26 cellular contexts compared by ENCODE assay signal in the genomic region with DNA sequence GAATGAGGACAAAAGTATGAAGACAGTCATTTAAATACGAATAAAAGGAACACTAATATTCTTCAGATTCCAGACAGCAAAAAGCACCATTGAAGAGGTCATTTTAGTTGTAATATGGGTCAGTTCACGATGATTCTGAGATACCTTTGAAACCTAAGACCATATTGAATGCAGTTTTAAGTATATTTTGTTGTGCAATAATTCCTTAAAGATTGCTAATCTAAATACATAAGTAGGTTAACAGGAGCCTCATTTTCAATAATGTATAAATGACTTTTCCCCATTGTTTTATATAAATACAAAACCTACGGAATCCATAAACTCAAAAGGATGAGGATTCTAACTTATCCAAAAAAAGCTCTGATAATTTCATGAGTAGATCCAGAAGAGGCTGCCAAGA. TPM values are rescaled to one million over a fixed set of nuclear protein-coding genes. Genes with fewer than 3 reads are reported as not detected.
DNase-seq lines count a peak whose midpoint lies in the region; ATAC-seq, FAIRE-seq and TF ChIP-seq lines count a peak whose summit lies in the region.
"Had no signal": no experiment of that assay in that cellular context is flagged by ENCODE, and none has a peak within 500 bp of the region (broad histone marks: within the 10 kb centered on the region; RNA-seq: fewer than 3 reads in every experiment).

No MANE protein-coding gene starts in this region.

- peaks cover 8% of the 10 kb centered on the region for H3K36me3 ChIP-seq in PC-9 (ENCODE audit: low read depth)
- peaks cover 2% of the 10 kb centered on the region in 2 experiments for H3K36me3 ChIP-seq in endothelial cell of umbilical vein (ENCODE audit: control insufficient read depth in 2 of 2, extremely low read depth in 1 of 2, insufficient read depth in 2 of 2, low read length in 2 of 2)

- dilution Hi-C loops in endothelial cell of umbilical vein (cut with MboI; ENCODE audit: extremely low pct_ligation_motif_present, low sequenced_read_pairs): no loop called here

- H3F3A ChIP-seq in PC-9 (ENCODE audit: insufficient read depth, low read depth): peaks cover under 1% of the 10 kb centered on the region; the same call in 1 of the 2 replicates

- TF ChIP-seq CTCF in PC-9 (conservative IDR thresholded peaks at IDR 0.05) (no peak), endothelial cell of umbilical vein (IDR thresholded peaks at IDR 0.05; ENCODE audit: extremely low read depth in 1 of 2, insufficient read depth in 1 of 2, low read depth in 1 of 2, low read length in 2 of 2) (no peak)

- H3K27me3 ChIP-seq in PC-9 (ENCODE audit: insufficient read depth, low read depth) (no peaks in the 10 kb centered on the region), endothelial cell of umbilical vein (ENCODE audit: control insufficient read depth in 2 of 2, insufficient read depth in 2 of 2, low read length in 2 of 2) (no peaks in the 10 kb centered on the region)
- H3K27me3 ChIP-seq: ascending aorta, pancreas had no signal

- no peaks in the 10 kb centered on the region for H3K9me3 ChIP-seq in PC-9 (ENCODE audit: insufficient read depth, low read depth)
- no peaks in the 10 kb centered on the region for H3K9me3 ChIP-seq in endothelial cell of umbilical vein (replicated peaks; ENCODE audit: control insufficient read depth, insufficient read depth, low read length)
- H3K9me3 ChIP-seq: ascending aorta, mucosa of descending colon, pancreas, thoracic aorta had no signal

- no peak overlapping the region for H3K4me3 Mint-ChIP-seq in activated naive CD8-positive, alpha-beta T cell
- H3K4me3 Mint-ChIP-seq in activated naive CD8-positive, alpha-beta T cell treated with anti-CD3 and anti-CD28 coated beads for 36 hours: no peak overlapping the region
- H3K4me3 Mint-ChIP-seq in stimulated activated memory B cell treated with anti-CD40 and anti-IgM and Interleukin-4, amounts not matched to agents 10 μg/mL and 1 μg/mL and 100 μg/mL, for 72 hours: no peak overlapping the region
- H3K4me3 Mint-ChIP-seq: stimulated activated naive CD8-positive, alpha-beta T cell treated with anti-CD3 and anti-CD28 coated beads, Interleukin-15, Interleukin-2, amounts not matched to agents 100 ng/mL and 50 ng/mL, for 24 hours had no signal

- H3K9ac ChIP-seq in endothelial cell of umbilical vein (replicated peaks; ENCODE audit: extremely low read depth, insufficient read depth, low read length): peak overlapping the region; percentile 11

- H3K27ac ChIP-seq in PC-9 (peak overlapping the region; percentile 8; the same call in 1 of the 2 replicates), endothelial cell of umbilical vein (ENCODE audit: insufficient read depth, low read depth, low read length) (peak overlapping the region; percentile 50)
- H3K27ac ChIP-seq: ascending aorta, pancreas, thoracic aorta had no signal

- CTCF ChIA-PET in PC-9 (lab: Charles Lee): no interaction called here
- CTCF ChIA-PET in endothelial cell of umbilical vein (lab: Charles Lee): no interaction called here

- H3K4me1 Mint-ChIP-seq in activated naive CD8-positive, alpha-beta T cell (ENCODE audit: low read depth): peaks cover 31% of the 10 kb centered on the region
- peaks cover 46% of the 10 kb centered on the region for H3K4me1 Mint-ChIP-seq in activated naive CD8-positive, alpha-beta T cell treated with anti-CD3 and anti-CD28 coated beads for 36 hours
- peaks cover 38% of the 10 kb centered on the region for H3K4me1 Mint-ChIP-seq in stimulated activated memory B cell treated with anti-CD40 and anti-IgM and Interleukin-4, amounts not matched to agents 10 μg/mL and 1 μg/mL and 100 μg/mL, for 72 hours

- H3K4me1 ChIP-seq in PC-9 (replicated peaks; ENCODE audit: insufficient read depth) (peaks cover 21% of the 10 kb centered on the region), endothelial cell of umbilical vein (ENCODE audit: control insufficient read depth, extremely low read depth, insufficient read depth, low read length) (peaks cover 38% of the 10 kb centered on the region)
- H3K4me1 ChIP-seq: ascending aorta had no signal

- no peak overlapping the region for H2AFZ ChIP-seq in PC-9
- H2AFZ ChIP-seq in endothelial cell of umbilical vein (ENCODE audit: low read depth, low read length): no peak overlapping the region

- H3K9me1 ChIP-seq in endothelial cell of umbilical vein (replicated peaks; ENCODE audit: control insufficient read depth, extremely low read depth, insufficient read depth, low read length): no peaks in the 10 kb centered on the region

- intact Hi-C loops in PC-9 (cut with micrococcal nuclease; ENCODE audit: unreplicated experiment) (no loop called here), endothelial cell of umbilical vein (cut with micrococcal nuclease) (no loop called here)

- no peak for FAIRE-seq in endothelial cell of umbilical vein (lab: Jason Lieb, UNC)
- FAIRE-seq: pancreas, small intestine had no signal

- peaks cover 5% of the 10 kb centered on the region for H3K36me3 Mint-ChIP-seq in activated naive CD8-positive, alpha-beta T cell
- peaks cover 31% of the 10 kb centered on the region for H3K36me3 Mint-ChIP-seq in activated naive CD8-positive, alpha-beta T cell treated with anti-CD3 and anti-CD28 coated beads for 36 hours
- peaks cover 16% of the 10 kb centered on the region for H3K36me3 Mint-ChIP-seq in stimulated activated memory B cell treated with anti-CD40 and anti-IgM and Interleukin-4, amounts not matched to agents 10 μg/mL and 1 μg/mL and 100 μg/mL, for 72 hours

- H3K9me3 Mint-ChIP-seq in activated naive CD8-positive, alpha-beta T cell (ENCODE audit: low read depth): no peaks in the 10 kb centered on the region
- no peaks in the 10 kb centered on the region for H3K9me3 Mint-ChIP-seq in activated naive CD8-positive, alpha-beta T cell treated with anti-CD3 and anti-CD28 coated beads for 36 hours
- no peaks in the 10 kb centered on the region for H3K9me3 Mint-ChIP-seq in stimulated activated memory B cell treated with anti-CD40 and anti-IgM and Interleukin-4, amounts not matched to agents 10 μg/mL and 1 μg/mL and 100 μg/mL, for 72 hours
- H3K9me3 Mint-ChIP-seq: CD8-positive, alpha-beta memory T cell; nephron; stimulated activated naive CD8-positive, alpha-beta T cell treated with anti-CD3 and anti-CD28 coated beads, Interleukin-15, Interleukin-2, amounts not matched to agents 100 ng/mL and 50 ng/mL, for 24 hours had no signal

- POLR2A ChIA-PET in PC-9 (lab: Charles Lee; ENCODE audit: unreplicated experiment): no interaction called here
- POLR2A ChIA-PET in endothelial cell of umbilical vein (lab: Charles Lee): no interaction called here

- peak overlapping the region; percentile 7 for H3K27ac Mint-ChIP-seq in activated naive CD8-positive, alpha-beta T cell
- H3K27ac Mint-ChIP-seq in activated naive CD8-positive, alpha-beta T cell treated with anti-CD3 and anti-CD28 coated beads for 36 hours: no peak overlapping the region
- H3K27ac Mint-ChIP-seq in stimulated activated memory B cell treated with anti-CD40 and anti-IgM and Interleukin-4, amounts not matched to agents 10 μg/mL and 1 μg/mL and 100 μg/mL, for 72 hours: peak overlapping the region; percentile 26
- H3K27ac Mint-ChIP-seq: nephron had no signal

- no peak overlapping the region for H3K4me2 ChIP-seq in PC-9
- H3K4me2 ChIP-seq in endothelial cell of umbilical vein (ENCODE audit: insufficient read depth, low read length): peak overlapping the region; percentile 44

- H3K4me3 ChIP-seq in PC-9: no peak overlapping the region
- no peak overlapping the region for H3K4me3 ChIP-seq in endothelial cell of umbilical vein (replicated peaks in 1 of 3; ENCODE audit: insufficient read depth in 1 of 3, low read depth in 1 of 3, low read length in 3 of 3)
- H3K4me3 ChIP-seq: ascending aorta, mucosa of descending colon, pancreas, thoracic aorta had no signal

- ATAC-seq in stimulated activated memory B cell treated with anti-CD40 and anti-IgM and Interleukin-4, amounts not matched to agents 10 μg/mL and 1 μg/mL and 100 μg/mL, for 72 hours: no peak
- ATAC-seq: mucosa of descending colon, Panc1 had no signal

- no peaks in the 10 kb centered on the region for H4K20me1 ChIP-seq in PC-9 (ENCODE audit: insufficient read depth)
- no peaks in the 10 kb centered on the region for H4K20me1 ChIP-seq in endothelial cell of umbilical vein (replicated peaks; ENCODE audit: control insufficient read depth, extremely low read depth, insufficient read depth, low read length)

- no peaks in the 10 kb centered on the region for H3K9me2 ChIP-seq in PC-9 (ENCODE audit: insufficient read depth)

- no TSS peak for BruUV-seq in PC-9 (replicated peaks; lab: Mats Ljungman, UMichigan)
- BruUV-seq in endothelial cell of umbilical vein (replicated peaks; lab: Mats Ljungman, UMichigan): TSS peak; percentile 24

- H3K27me3 Mint-ChIP-seq in activated naive CD8-positive, alpha-beta T cell: no peaks in the 10 kb centered on the region
- H3K27me3 Mint-ChIP-seq in activated naive CD8-positive, alpha-beta T cell treated with anti-CD3 and anti-CD28 coated beads for 36 hours: no peaks in the 10 kb centered on the region
- H3K27me3 Mint-ChIP-seq in stimulated activated memory B cell treated with anti-CD40 and anti-IgM and Interleukin-4, amounts not matched to agents 10 μg/mL and 1 μg/mL and 100 μg/mL, for 72 hours: no peaks in the 10 kb centered on the region
- H3K27me3 Mint-ChIP-seq: CD8-positive, alpha-beta memory T cell; stimulated activated naive CD8-positive, alpha-beta T cell treated with anti-CD3 and anti-CD28 coated beads, Interleukin-15, Interleukin-2, amounts not matched to agents 100 ng/mL and 50 ng/mL, for 24 hours had no signal

- peaks cover 21% of the 10 kb centered on the region for H3K79me2 ChIP-seq in PC-9 (ENCODE audit: low read depth)
- peaks cover 17% of the 10 kb centered on the region for H3K79me2 ChIP-seq in endothelial cell of umbilical vein (ENCODE audit: control insufficient read depth, insufficient read depth, low read length)

- no peak for DNase-seq in activated naive CD8-positive, alpha-beta T cell treated with anti-CD3 and anti-CD28 coated beads for 36 hours
- no peak for DNase-seq in PC-9
- no peak for DNase-seq in endothelial cell of umbilical vein (ENCODE audit: low read depth, low spot score)
- DNase-seq in stimulated activated CD4-positive, alpha-beta T cell treated with anti-CD3 and anti-CD28 coated beads, Interleukin-1b, Interleukin-23, amount 100 ng/mL, for 48 hours: no peak
- no peak for DNase-seq in hippocampal formation (lab: John Stamatoyannopoulos, UW)
- DNase-seq: activated CD4-positive, alpha-beta T cell treated with anti-CD3 and anti-CD28 coated beads, Interleukin-2, amount 50 U/mL, for 1 hour; activated effector memory CD4-positive, alpha-beta T cell treated with Interleukin-2 at 50 U/mL for 16 hours; CD8-positive, alpha-beta memory T cell; EL; glutamatergic neuron; GOT3; islet precursor cell; mucosa of descending colon; NCI-H146; NCI-H2107; pancreas; Right ventricle myocardium superior; T-helper 9 cell had no signal

- TF ChIP-seq POLR2A in endothelial cell of umbilical vein (IDR thresholded peaks at IDR 0.05; ENCODE audit: low read depth, low read length): no peak

RNA-seq across cellular contexts. Expression of gene GNS, which starts 5.8 kb away (rescaled TPM):
- total RNA-seq in activated naive CD8-positive, alpha-beta T cell treated with anti-CD3 and anti-CD28 coated beads for 36 hours: 10 to 100 TPM; 18.4 to 21.4 TPM
- 68.4 and 74.9 TPM in 2 replicates for total RNA-seq in PC-9 (2021)
- 129 and 142 TPM in 2 replicates for total RNA-seq in endothelial cell of umbilical vein
- polyA plus RNA-seq in endothelial cell of umbilical vein: 92.8 and 107 TPM in 2 replicates
- polyA plus RNA-seq in endothelial cell of umbilical vein (2011; cell fraction: cytosol; rRNA removed): 79.2 and 81.1 TPM in 2 replicates
- 56.6 and 67.1 TPM in 2 replicates for polyA plus RNA-seq in endothelial cell of umbilical vein (2011; cell fraction: nucleus; rRNA removed)
- polyA plus RNA-seq in endothelial cell of umbilical vein (2012): 131 and 155 TPM in 2 replicates
- 380 and 387 TPM in 2 replicates for polyA minus RNA-seq in endothelial cell of umbilical vein
- polyA minus RNA-seq in endothelial cell of umbilical vein (2011; cell fraction: cytosol; rRNA and poly(A)+ RNA removed): 71.4 TPM
- 61.7 and 108 TPM in 2 replicates for polyA minus RNA-seq in endothelial cell of umbilical vein (2011; cell fraction: nucleus; rRNA and poly(A)+ RNA removed)
